In genomic region chr1:43705334-43705733, GRCh38 we compare ENCODE assay signal across 11 cellular contexts. TPM values are rescaled to one million over a fixed set of nuclear protein-coding genes. Genes with fewer than 3 reads are reported as not detected.
A peak's percentile ranks its signal among the peaks of the same experiment; 100 is the strongest.
DNase-seq lines count a peak whose midpoint lies in the region; ATAC-seq, FAIRE-seq and TF ChIP-seq lines count a peak whose summit lies in the region.
"Had no signal": no experiment of that assay in that cellular context is flagged by ENCODE, and none has a peak within 500 bp of the region (broad histone marks: within the 10 kb centered on the region; RNA-seq: fewer than 3 reads in every experiment).

No MANE protein-coding gene starts in this region.

- H3K9me3 Mint-ChIP-seq in activated CD4-positive, alpha-beta T cell treated with anti-CD3 and anti-CD28 coated beads, Interleukin-2, amount 10 ng/mL, durations not matched to agents 24 days and 14 days = no peaks in the 10 kb centered on the region
- H3K9me3 Mint-ChIP-seq in activated naive CD8-positive, alpha-beta T cell treated with anti-CD3 and anti-CD28 coated beads, Interleukin-2, amount 50 U/mL, for 24 hours = no peaks in the 10 kb centered on the region
- H3K9me3 Mint-ChIP-seq in progenitor cell of endocrine pancreas (ENCODE audit: low read depth) = no peaks in the 10 kb centered on the region

- peak overlapping the region; percentile 93 for H3K4me3 Mint-ChIP-seq in activated CD4-positive, alpha-beta T cell treated with anti-CD3 and anti-CD28 coated beads, Interleukin-2, amount 10 ng/mL, durations not matched to agents 24 days and 14 days
- H3K4me3 Mint-ChIP-seq in activated naive CD8-positive, alpha-beta T cell treated with anti-CD3 and anti-CD28 coated beads, Interleukin-2, amount 50 U/mL, for 24 hours = peak overlapping the region; percentile 89
- H3K4me3 Mint-ChIP-seq in progenitor cell of endocrine pancreas (ENCODE audit: low read depth) = peak overlapping the region; percentile 20

- no peaks in the 10 kb centered on the region for H3K27me3 Mint-ChIP-seq in activated CD4-positive, alpha-beta T cell treated with anti-CD3 and anti-CD28 coated beads, Interleukin-2, amount 10 ng/mL, durations not matched to agents 24 days and 14 days
- H3K27me3 Mint-ChIP-seq in activated naive CD8-positive, alpha-beta T cell treated with anti-CD3 and anti-CD28 coated beads, Interleukin-2, amount 50 U/mL, for 24 hours = no peaks in the 10 kb centered on the region
- no peaks in the 10 kb centered on the region for H3K27me3 Mint-ChIP-seq in progenitor cell of endocrine pancreas

- intact Hi-C loops in activated CD4-positive, alpha-beta T cell treated with anti-CD3 and anti-CD28 coated beads, Interleukin-2, amount 10 ng/mL, durations not matched to agents 24 days and 14 days (cut with micrococcal nuclease) = loop anchor here (5.0 kb wide), 1 partner anchor 227 kb away; the partner anchor contains the start of gene ARTN

- DNase-seq in activated CD4-positive, alpha-beta T cell treated with anti-CD3 and anti-CD28 coated beads, Interleukin-2, amount 10 ng/mL, durations not matched to agents 24 days and 14 days = no peak
- DNase-seq in activated CD4-positive, alpha-beta T cell treated with anti-CD3 and anti-CD28 coated beads, Interleukin-2, amount 50 U/mL, for 1 hour = no peak
- DNase-seq in NAMALWA (ENCODE audit: low spot score) (peak; percentile 14), progenitor cell of endocrine pancreas (ENCODE audit: low spot score, unreplicated experiment) (no peak), HTR-8/SVneo (ENCODE audit: insufficient read length, low spot score) (no peak)
- DNase-seq in activated naive CD8-positive, alpha-beta T cell treated with anti-CD3 and anti-CD28 coated beads, Interleukin-2, amount 50 U/mL, for 24 hours = no peak
- DNase-seq: NCI-H187 treated with DMSO at 0.1 percent for 48 hours, NCI-H524 treated with DMSO at 0.1 percent for 48 hours had no signal

- ATAC-seq in activated naive CD8-positive, alpha-beta T cell treated with anti-CD3 and anti-CD28 coated beads, Interleukin-2, amount 50 U/mL, for 24 hours = no peak
- ATAC-seq in GM18498 (IDR thresholded peaks at IDR 0.05; ENCODE audit: unreplicated experiment) (no peak), HG02610 (IDR thresholded peaks at IDR 0.05; ENCODE audit: unreplicated experiment) (no peak)
- ATAC-seq: body of pancreas had no signal

- H3K27ac Mint-ChIP-seq in activated CD4-positive, alpha-beta T cell treated with anti-CD3 and anti-CD28 coated beads, Interleukin-2, amount 10 ng/mL, durations not matched to agents 24 days and 14 days = peak overlapping the region; percentile 32
- peak overlapping the region; percentile 78 for H3K27ac Mint-ChIP-seq in activated naive CD8-positive, alpha-beta T cell treated with anti-CD3 and anti-CD28 coated beads, Interleukin-2, amount 50 U/mL, for 24 hours
- no peak overlapping the region for H3K27ac Mint-ChIP-seq in progenitor cell of endocrine pancreas

- H3K36me3 Mint-ChIP-seq in activated CD4-positive, alpha-beta T cell treated with anti-CD3 and anti-CD28 coated beads, Interleukin-2, amount 10 ng/mL, durations not matched to agents 24 days and 14 days (ENCODE audit: low read depth) = peaks cover 36% of the 10 kb centered on the region
- peaks cover 40% of the 10 kb centered on the region for H3K36me3 Mint-ChIP-seq in activated naive CD8-positive, alpha-beta T cell treated with anti-CD3 and anti-CD28 coated beads, Interleukin-2, amount 50 U/mL, for 24 hours (ENCODE audit: low read depth)
- peaks cover 11% of the 10 kb centered on the region for H3K36me3 Mint-ChIP-seq in progenitor cell of endocrine pancreas (ENCODE audit: insufficient read depth)

- TF ChIP-seq CTCF in progenitor cell of endocrine pancreas (IDR thresholded peaks at IDR 0.05; ENCODE audit: unreplicated experiment) = no peak

- FAIRE-seq in HTR-8/SVneo (lab: Jason Lieb, UNC) = no peak

- H3K4me1 Mint-ChIP-seq in activated CD4-positive, alpha-beta T cell treated with anti-CD3 and anti-CD28 coated beads, Interleukin-2, amount 10 ng/mL, durations not matched to agents 24 days and 14 days = peaks cover 24% of the 10 kb centered on the region
- peaks cover 33% of the 10 kb centered on the region for H3K4me1 Mint-ChIP-seq in activated naive CD8-positive, alpha-beta T cell treated with anti-CD3 and anti-CD28 coated beads, Interleukin-2, amount 50 U/mL, for 24 hours
- peaks cover 9% of the 10 kb centered on the region for H3K4me1 Mint-ChIP-seq in progenitor cell of endocrine pancreas (ENCODE audit: low read depth)

RNA-seq across cellular contexts. Expression of gene ST3GAL3, which starts 2.0 kb away (rescaled TPM):
- total RNA-seq in activated CD4-positive, alpha-beta T cell treated with anti-CD3 and anti-CD28 coated beads, Interleukin-2, amount 10 ng/mL, durations not matched to agents 24 days and 14 days = 18.1 and 20.7 TPM in 2 replicates
- 14.6 and 14.9 TPM in 2 replicates for total RNA-seq in progenitor cell of endocrine pancreas

RNA-seq across cellular contexts. Expression of gene KDM4A, which starts 55.4 kb away (rescaled TPM):
- total RNA-seq in activated CD4-positive, alpha-beta T cell treated with anti-CD3 and anti-CD28 coated beads, Interleukin-2, amount 10 ng/mL, durations not matched to agents 24 days and 14 days = 25.3 and 27.0 TPM in 2 replicates
- 110 TPM in 2 replicates for total RNA-seq in progenitor cell of endocrine pancreas

Comparison
In these comparisons a context has a peak if more than half of its experiments do, and no peak if none do; other contexts are left out.
1. H3K4me3 Mint-ChIP-seq: peak in every context shown above with its lines; median percentile 93 in activated CD4-positive, alpha-beta T cell treated with anti-CD3 and anti-CD28 coated beads, Interleukin-2, amount 10 ng/mL, durations not matched to agents 24 days and 14 days; 89 in activated naive CD8-positive, alpha-beta T cell treated with anti-CD3 and anti-CD28 coated beads, Interleukin-2, amount 50 U/mL, for 24 hours; 20 in progenitor cell of endocrine pancreas.